Comparison of ENCODE assay signal across 1 cellular context in genomic region chr3:160129459-160130061, GRCh38.
A peak's percentile ranks its signal among the peaks of the same experiment; 100 is the strongest.
TF ChIP-seq lines count a peak whose summit lies in the region.

No MANE protein-coding gene starts in this region.

TF ChIP-seq in SK-N-SH, 30 proteins besides CTCF, POLR2A, EP300 and RAD21 (continued from another document):
- peak; percentile 95 for TF ChIP-seq PBX3 (IDR thresholded peaks at IDR 0.05)
- peak; percentile 79; the same call in 1 of the 2 replicates for TF ChIP-seq POLR2AphosphoS5 (IDR thresholded peaks at IDR 0.05; ENCODE audit: low read depth, low read length)
- TF ChIP-seq RXRA (IDR thresholded peaks at IDR 0.05; ENCODE audit: borderline replicate concordance, low read depth) = peak; percentile 62; the same call in 1 of the 2 replicates
- TF ChIP-seq NFIC (IDR thresholded peaks at IDR 0.05; ENCODE audit: borderline replicate concordance) = peak; percentile 96
- peak; percentile 91 for TF ChIP-seq FOSL2 (IDR thresholded peaks at IDR 0.05; ENCODE audit: borderline replicate concordance, low read depth)
- TF ChIP-seq USF2 (IDR thresholded peaks at IDR 0.05; ENCODE audit: borderline replicate concordance, low read depth, low read length) = no peak
- peak; percentile 17; the same call in 1 of the 2 replicates for TF ChIP-seq ELF1 (IDR thresholded peaks at IDR 0.05)
- no peak for TF ChIP-seq SMC3 (IDR thresholded peaks at IDR 0.05; ENCODE audit: low read depth, low read length)
- no peak; the same call in 1 of the 2 replicates for TF ChIP-seq RCOR1 (IDR thresholded peaks at IDR 0.05; ENCODE audit: low read length)
- TF ChIP-seq FOXM1 (IDR thresholded peaks at IDR 0.05; ENCODE audit: low read depth) = peak; percentile 89; the same call in 1 of the 2 replicates
